ENCODE assay signal across 22 cellular contexts in genomic region chr6:79498842-79499241, GRCh38. TPM values are rescaled to one million over a fixed set of nuclear protein-coding genes. Genes with fewer than 3 reads are reported as not detected.
DNase-seq lines count a peak whose midpoint lies in the region; TF ChIP-seq lines count a peak whose summit lies in the region.
"Had no signal": no experiment of that assay in that cellular context is flagged by ENCODE, and none has a peak within 500 bp of the region (broad histone marks: within the 10 kb centered on the region; RNA-seq: fewer than 3 reads in every experiment).

No MANE protein-coding gene starts in this region.

- H2BK120ac ChIP-seq in mesenchymal stem cell (ENCODE audit: low read depth, low read length) = no peak overlapping the region

- H2AFZ ChIP-seq in ACC112 (ENCODE audit: low read length, unreplicated experiment) = peak overlapping the region; percentile 74
- no peak overlapping the region for H2AFZ ChIP-seq in mesenchymal stem cell (ENCODE audit: low read depth, low read length)
- H2AFZ ChIP-seq: PC-9 had no signal

- no peak overlapping the region for H3K4ac ChIP-seq in mesenchymal stem cell (ENCODE audit: low read depth in 1 of 2, low read length in 2 of 2)

- TF ChIP-seq CTCF in fibroblast of pulmonary artery (IDR thresholded peaks at IDR 0.05; ENCODE audit: low read length, missing control alignments) = no peak

- peaks cover 2% of the 10 kb centered on the region for H3K79me1 ChIP-seq in mesenchymal stem cell (replicated peaks; ENCODE audit: low read length, poor library complexity, severe bottlenecking)

- no peak overlapping the region for H3K18ac ChIP-seq in mesenchymal stem cell (ENCODE audit: low read depth in 1 of 2, low read length in 2 of 2)

- no peak for DNase-seq in adipocyte (ENCODE audit: low read depth)
- DNase-seq in fibroblast of pulmonary artery (ENCODE audit: low read depth) = peak; percentile 3
- DNase-seq in mesenchymal stem cell = no peak
- DNase-seq in activated T-helper 1 cell treated with anti-CD3 and anti-CD28 coated beads, Interleukin-12 subunit alpha, Interleukin-12 subunit beta, Interleukin-2, Interleukin-4 antibody, amounts not matched to agents 30 ng/mL and 10 ng/mL and 1 ng/mL, durations not matched to agents 14 hours and 24 hours and 36 hours (ENCODE audit: low spot score) = no peak
- no peak for DNase-seq in NOMO-1 treated with DMSO at 0.1 percent for 48 hours (lab: John Stamatoyannopoulos, UW; ENCODE audit: unreplicated experiment)
- DNase-seq in KG1 (lab: John Stamatoyannopoulos, UW) = no peak
- DNase-seq: EL, GF-D8, H7, Karpas-422, NCI-H1417, NCI-H1694 treated with DMSO at 0.1 percent for 48 hours, NCI-H2081 treated with DMSO at 0.1 percent for 48 hours, NCI-H446 treated with DMSO at 0.1 percent for 48 hours, NCI-H526 treated with DMSO at 0.1 percent for 48 hours, PC-9, RPMI8226, SHP77 had no signal

- H3K9ac ChIP-seq in adipocyte (ENCODE audit: low read length) (peak overlapping the region; percentile 56), mesenchymal stem cell (ENCODE audit: low read length) (peak overlapping the region; percentile 77)

- no peaks in the 10 kb centered on the region for H3K79me2 ChIP-seq in ACC112 (ENCODE audit: control insufficient read depth, insufficient read depth, low read length, unreplicated experiment)

- no peak overlapping the region for H4K8ac ChIP-seq in mesenchymal stem cell (ENCODE audit: low read length)

- peaks cover 3% of the 10 kb centered on the region for H3K27me3 Mint-ChIP-seq in activated T-helper 1 cell treated with anti-CD3 and anti-CD28 coated beads, Interleukin-12 subunit alpha, Interleukin-12 subunit beta, Interleukin-2, Interleukin-4 antibody, amounts not matched to agents 30 ng/mL and 10 ng/mL and 1 ng/mL, durations not matched to agents 14 hours and 24 hours and 36 hours (ENCODE audit: insufficient read depth)
- H3K27me3 Mint-ChIP-seq: B cell, IgD-negative memory B cell had no signal

- intact Hi-C loops in activated T-helper 1 cell treated with anti-CD3 and anti-CD28 coated beads, Interleukin-12 subunit alpha, Interleukin-12 subunit beta, Interleukin-2, Interleukin-4 antibody, amounts not matched to agents 30 ng/mL and 10 ng/mL and 1 ng/mL, durations not matched to agents 14 hours and 24 hours and 36 hours (cut with micrococcal nuclease) = no loop called here

- no peaks in the 10 kb centered on the region for H3K36me3 Mint-ChIP-seq in activated T-helper 1 cell treated with anti-CD3 and anti-CD28 coated beads, Interleukin-12 subunit alpha, Interleukin-12 subunit beta, Interleukin-2, Interleukin-4 antibody, amounts not matched to agents 30 ng/mL and 10 ng/mL and 1 ng/mL, durations not matched to agents 14 hours and 24 hours and 36 hours (ENCODE audit: low read depth)
- H3K36me3 Mint-ChIP-seq: CD14-positive monocyte, IgD-negative memory B cell had no signal

- H4K91ac ChIP-seq in mesenchymal stem cell (ENCODE audit: low read length) = no peak overlapping the region

- no peak overlapping the region for H2BK5ac ChIP-seq in mesenchymal stem cell (ENCODE audit: low read depth, low read length, poor library complexity, severe bottlenecking)

- no peaks in the 10 kb centered on the region for H3K27me3 ChIP-seq in ACC112 (ENCODE audit: insufficient read depth, low read length)
- H3K27me3 ChIP-seq in adipocyte (replicated peaks; ENCODE audit: control insufficient read depth, insufficient read depth, low read length) = no peaks in the 10 kb centered on the region
- no peaks in the 10 kb centered on the region for H3K27me3 ChIP-seq in mesenchymal stem cell (ENCODE audit: control insufficient read depth in 1 of 2, insufficient read depth in 1 of 2, low read length in 2 of 2)

- 75% methylated on average over 1 of the region's 1 CpG for WGBS in mesenchymal stem cell

- H3K9me3 Mint-ChIP-seq in activated T-helper 1 cell treated with anti-CD3 and anti-CD28 coated beads, Interleukin-12 subunit alpha, Interleukin-12 subunit beta, Interleukin-2, Interleukin-4 antibody, amounts not matched to agents 30 ng/mL and 10 ng/mL and 1 ng/mL, durations not matched to agents 14 hours and 24 hours and 36 hours = no peaks in the 10 kb centered on the region
- H3K9me3 Mint-ChIP-seq: IgD-negative memory B cell had no signal

- H2BK15ac ChIP-seq in mesenchymal stem cell (ENCODE audit: low read depth, poor library complexity, severe bottlenecking) = no peak overlapping the region

- no peak overlapping the region for H3K23ac ChIP-seq in mesenchymal stem cell (ENCODE audit: low read length in 2 of 2)

- H3K36me3 ChIP-seq in ACC112 (ENCODE audit: insufficient read depth, low read length) = no peaks in the 10 kb centered on the region
- H3K36me3 ChIP-seq in adipocyte (ENCODE audit: control insufficient read depth, insufficient read depth, low read length, severe bottlenecking) = no peaks in the 10 kb centered on the region
- H3K36me3 ChIP-seq in mesenchymal stem cell (ENCODE audit: control insufficient read depth in 1 of 2, insufficient read depth in 2 of 2, low read depth in 1 of 2, low read length in 2 of 2) = no peaks in the 10 kb centered on the region

- no peak overlapping the region for H3K14ac ChIP-seq in mesenchymal stem cell (ENCODE audit: low read length in 2 of 2)

- H3K4me3 Mint-ChIP-seq in activated T-helper 1 cell treated with anti-CD3 and anti-CD28 coated beads, Interleukin-12 subunit alpha, Interleukin-12 subunit beta, Interleukin-2, Interleukin-4 antibody, amounts not matched to agents 30 ng/mL and 10 ng/mL and 1 ng/mL, durations not matched to agents 14 hours and 24 hours and 36 hours = no peak overlapping the region
- H3K4me3 Mint-ChIP-seq: B cell, CD14-positive monocyte, IgD-negative memory B cell had no signal

- H2BK12ac ChIP-seq in mesenchymal stem cell (ENCODE audit: low read length in 2 of 2) = no peak overlapping the region

- H3K27ac Mint-ChIP-seq in activated T-helper 1 cell treated with anti-CD3 and anti-CD28 coated beads, Interleukin-12 subunit alpha, Interleukin-12 subunit beta, Interleukin-2, Interleukin-4 antibody, amounts not matched to agents 30 ng/mL and 10 ng/mL and 1 ng/mL, durations not matched to agents 14 hours and 24 hours and 36 hours = no peak overlapping the region
- H3K27ac Mint-ChIP-seq: B cell, CD14-positive monocyte, IgD-negative memory B cell had no signal

- H3K9me3 ChIP-seq in adipocyte (ENCODE audit: control insufficient read depth, low read length) (no peaks in the 10 kb centered on the region), mesenchymal stem cell (ENCODE audit: control insufficient read depth, low read length) (no peaks in the 10 kb centered on the region)

- H3K4me3 ChIP-seq in ACC112 (ENCODE audit: low read depth, low read length) = peak overlapping the region; percentile 67
- H3K4me3 ChIP-seq in adipocyte (ENCODE audit: low read length) = peak overlapping the region; percentile 76
- H3K4me3 ChIP-seq in fibroblast of pulmonary artery (replicated peaks; ENCODE audit: low read depth, low read length) = no peak overlapping the region
- H3K4me3 ChIP-seq in mesenchymal stem cell (ENCODE audit: insufficient read depth in 1 of 2, low read depth in 1 of 2, low read length in 2 of 2) = no peak overlapping the region
- H3K4me3 ChIP-seq: PC-9 had no signal

- H3K4me1 Mint-ChIP-seq in activated T-helper 1 cell treated with anti-CD3 and anti-CD28 coated beads, Interleukin-12 subunit alpha, Interleukin-12 subunit beta, Interleukin-2, Interleukin-4 antibody, amounts not matched to agents 30 ng/mL and 10 ng/mL and 1 ng/mL, durations not matched to agents 14 hours and 24 hours and 36 hours (ENCODE audit: low read depth) = no peaks in the 10 kb centered on the region
- H3K4me1 Mint-ChIP-seq: B cell had no signal

- H3K4me1 ChIP-seq in ACC112 (ENCODE audit: control insufficient read depth, insufficient read depth, low read length, unreplicated experiment) = no peaks in the 10 kb centered on the region
- peaks cover 5% of the 10 kb centered on the region for H3K4me1 ChIP-seq in adipocyte (ENCODE audit: control insufficient read depth, insufficient read depth, low read length)
- H3K4me1 ChIP-seq in mesenchymal stem cell (ENCODE audit: control insufficient read depth, insufficient read depth, low read depth, low read length) = no peaks in the 10 kb centered on the region

- H3K27ac ChIP-seq in ACC112 (ENCODE audit: low read depth, low read length) (no peak overlapping the region), mesenchymal stem cell (ENCODE audit: low read length, poor library complexity, severe bottlenecking) (no peak overlapping the region)
- H3K27ac ChIP-seq: PC-9 had no signal

- H2AK5ac ChIP-seq in mesenchymal stem cell (ENCODE audit: low read length, severe bottlenecking) = no peak overlapping the region

- no peak overlapping the region for H3K4me2 ChIP-seq in mesenchymal stem cell (ENCODE audit: low read length, poor library complexity, severe bottlenecking)
- H3K4me2 ChIP-seq: PC-9 had no signal

RNA-seq across cellular contexts. Expression of gene LCA5, which starts 38.4 kb away (rescaled TPM):
- 5.3 TPM for polyA plus RNA-seq in mesenchymal stem cell (2013, experiment 1 of 2)
- 5.5 TPM for polyA plus RNA-seq in mesenchymal stem cell (2013, experiment 2 of 2)
- 0.08 and 0.17 TPM in 2 replicates for total RNA-seq in activated T-helper 1 cell treated with anti-CD3 and anti-CD28 coated beads, Interleukin-12 subunit alpha, Interleukin-12 subunit beta, Interleukin-2, Interleukin-4 antibody, amounts not matched to agents 30 ng/mL and 10 ng/mL and 1 ng/mL, durations not matched to agents 14 hours and 24 hours and 36 hours

Comparison
In these comparisons a context has a peak if more than half of its experiments do, and no peak if none do; other contexts are left out.
1. H3K4me3 ChIP-seq: peak in ACC112 (single experiment) and adipocyte (single experiment); none in fibroblast of pulmonary artery (single experiment) and mesenchymal stem cell (0 of 2).